Comparison of ENCODE assay signal across 24 cellular contexts in genomic region chr4:123813901-123814300, GRCh38.
"Had no signal": no experiment of that assay in that cellular context is flagged by ENCODE, and none has a peak within 500 bp of the region (broad histone marks: within the 10 kb centered on the region; RNA-seq: fewer than 3 reads in every experiment).

No MANE protein-coding gene starts in this region.

- H3K27ac ChIP-seq: dorsolateral prefrontal cortex, left lung, neural progenitor cell, prostate gland, sigmoid colon, suprapubic skin, transverse colon, upper lobe of right lung, uterus had no signal

- H3K9me3 Mint-ChIP-seq: naive B cell; stimulated activated naive CD8-positive, alpha-beta T cell treated with anti-CD3 and anti-CD28 coated beads, Interleukin-15, amount 100 ng/mL, for 72 hours had no signal

- H3K4me3 Mint-ChIP-seq: mesothelial cell of epicardium; natural killer cell treated with Interleukin-12 subunit alpha and Interleukin-12 subunit beta and Interleukin-15 and Interleukin-18, amount 100 ng/mL, for 72 hours; neural progenitor cell; stimulated activated naive CD8-positive, alpha-beta T cell treated with anti-CD3 and anti-CD28 coated beads, Interleukin-15, amount 100 ng/mL, for 72 hours had no signal

- H2AFZ ChIP-seq: neural progenitor cell had no signal

- ATAC-seq: left lung; mucosa of descending colon; natural killer cell treated with Interleukin-12 subunit alpha and Interleukin-12 subunit beta and Interleukin-15 and Interleukin-18, amount 100 ng/mL, for 72 hours; right cardiac atrium; stimulated activated naive CD8-positive, alpha-beta T cell treated with anti-CD3 and anti-CD28 coated beads, Interleukin-15, amount 100 ng/mL, for 72 hours; upper lobe of right lung had no signal

- H3K4me3 ChIP-seq: dorsolateral prefrontal cortex, left lung, mucosa of descending colon, neural progenitor cell, prostate gland, sigmoid colon, suprapubic skin, transverse colon, upper lobe of right lung, uterus had no signal

- H3K9me3 ChIP-seq: left lung, mucosa of descending colon, prostate gland, sigmoid colon, suprapubic skin, transverse colon, upper lobe of right lung, uterus had no signal

- H3K4me1 Mint-ChIP-seq: stimulated activated naive CD8-positive, alpha-beta T cell treated with anti-CD3 and anti-CD28 coated beads, Interleukin-15, amount 100 ng/mL, for 72 hours had no signal

- H3K27me3 ChIP-seq: dorsolateral prefrontal cortex, left lung, neural progenitor cell, sigmoid colon, suprapubic skin, transverse colon, upper lobe of right lung, uterus had no signal

- H3K36me3 ChIP-seq: left lung, neural progenitor cell, prostate gland, sigmoid colon, suprapubic skin, transverse colon, upper lobe of right lung, uterus had no signal

- H3K27ac Mint-ChIP-seq: mesothelial cell of epicardium; natural killer cell treated with Interleukin-12 subunit alpha and Interleukin-12 subunit beta and Interleukin-15 and Interleukin-18, amount 100 ng/mL, for 72 hours; neural progenitor cell; stimulated activated naive CD8-positive, alpha-beta T cell treated with anti-CD3 and anti-CD28 coated beads, Interleukin-15, amount 100 ng/mL, for 72 hours had no signal

- DNase-seq: dorsolateral prefrontal cortex; effector CD4-positive, alpha-beta T cell; head of caudate nucleus; kidney; left lung; mesenchymal stem cell; mucosa of descending colon; naive B cell; right cardiac atrium; sigmoid colon; small intestine; stimulated activated CD4-positive, alpha-beta T cell treated with anti-CD3 and anti-CD28 coated beads, Interleukin-1b, Interleukin-23, amount 100 ng/mL, for 48 hours; stimulated activated CD4-positive, alpha-beta T cell treated with anti-CD3 and anti-CD28 coated beads, Interleukin-4, amount 100 ng/mL, for 1 hour; stimulated activated CD8-positive, alpha-beta memory T cell treated with anti-CD3 and anti-CD28 coated beads, Interleukin-4, amount 100 ng/mL, for 48 hours; stimulated activated naive CD4-positive, alpha-beta T cell; stimulated activated naive CD8-positive, alpha-beta T cell treated with anti-CD3 and anti-CD28 coated beads, Interleukin-15, amount 100 ng/mL, for 72 hours; transverse colon; upper lobe of right lung; uterus had no signal

- H3K4me2 ChIP-seq: neural progenitor cell had no signal

- H3K4me1 ChIP-seq: left lung, neural progenitor cell, prostate gland, upper lobe of right lung, uterus had no signal

- H3K9ac ChIP-seq: neural progenitor cell had no signal

- H3K36me3 Mint-ChIP-seq: mesothelial cell of epicardium; naive B cell; natural killer cell treated with Interleukin-12 subunit alpha and Interleukin-12 subunit beta and Interleukin-15 and Interleukin-18, amount 100 ng/mL, for 72 hours had no signal
